In the genomic region with DNA sequence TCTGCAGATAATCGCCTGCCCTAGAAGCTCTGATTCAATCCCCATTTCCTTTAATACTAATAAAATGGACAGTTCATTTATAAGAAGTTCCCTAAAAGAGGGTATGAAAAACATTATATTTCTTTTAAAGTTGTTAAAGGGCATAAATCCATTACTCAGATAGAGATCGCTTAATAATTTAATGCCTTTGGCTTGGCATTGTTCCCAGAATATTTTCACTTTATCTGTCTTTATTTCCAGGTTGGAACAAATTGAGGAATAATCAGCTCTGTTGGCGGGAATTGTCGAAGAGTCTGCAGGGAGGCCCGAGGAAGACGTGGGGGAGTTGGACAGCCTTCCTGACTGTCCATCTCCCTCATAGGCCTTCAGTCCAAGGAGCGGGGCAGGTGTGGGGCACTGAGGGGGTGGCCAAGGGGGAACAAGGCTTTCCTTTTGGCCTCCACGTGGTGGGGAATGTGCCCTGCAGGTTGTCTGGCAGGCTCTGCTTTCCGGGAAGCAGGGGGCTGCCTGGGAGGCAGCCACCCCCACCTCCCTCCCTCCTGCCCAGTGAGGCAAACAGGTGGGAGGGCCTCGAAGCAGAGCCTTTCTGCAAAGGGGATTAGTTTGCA, we compare ENCODE assay signal across 13 cellular contexts.
A peak's percentile ranks its signal among the peaks of the same experiment; 100 is the strongest.
DNase-seq lines count a peak whose midpoint lies in the region; ATAC-seq and TF ChIP-seq lines count a peak whose summit lies in the region.
"Had no signal": no experiment of that assay in that cellular context is flagged by ENCODE, and none has a peak within 500 bp of the region (broad histone marks: within the 10 kb centered on the region; RNA-seq: fewer than 3 reads in every experiment).

No MANE protein-coding gene starts in this region.

- H3K4me2 ChIP-seq in parathyroid adenoma (ENCODE audit: low read length), result no peak overlapping the region
- H3K4me2 ChIP-seq: KMS-11 had no signal

- H3K4me3 ChIP-seq in brain microvascular endothelial cell (ENCODE audit: low read depth, low read length), result no peak overlapping the region
- H3K4me3 ChIP-seq in parathyroid adenoma (ENCODE audit: low read depth, low read length), result no peak overlapping the region
- H3K4me3 ChIP-seq in prostate gland, result no peak overlapping the region
- no peak overlapping the region for H3K4me3 ChIP-seq in stomach
- H3K4me3 ChIP-seq: ascending aorta, suprapubic skin had no signal

- H3K4me1 ChIP-seq in parathyroid adenoma (peaks cover 3% of the 10 kb centered on the region), prostate gland (replicated peaks) (no peaks in the 10 kb centered on the region), stomach (peaks cover 0 to 31% (median 13%) of the 10 kb centered on the region in 4 donors)

- H3K36me3 ChIP-seq in brain microvascular endothelial cell (replicated peaks), result no peaks in the 10 kb centered on the region
- no peaks in the 10 kb centered on the region for H3K36me3 ChIP-seq in parathyroid adenoma (ENCODE audit: control insufficient read depth, insufficient read depth, low read length)
- no peaks in the 10 kb centered on the region for H3K36me3 ChIP-seq in prostate gland
- no peaks in the 10 kb centered on the region for H3K36me3 ChIP-seq in stomach
- H3K36me3 ChIP-seq: ascending aorta, suprapubic skin had no signal

- peak overlapping the region; percentile 25 for H2AFZ ChIP-seq in parathyroid adenoma

- TF ChIP-seq CTCF in brain microvascular endothelial cell (IDR thresholded peaks at IDR 0.05; ENCODE audit: low read depth, low read length, missing control alignments) (peak; percentile 20), parathyroid adenoma (IDR thresholded peaks at IDR 0.05) (no peak), prostate gland (IDR thresholded peaks at IDR 0.05) (no peak), stomach (IDR thresholded peaks at IDR 0.05) (no peak)

- H3K9me3 ChIP-seq in parathyroid adenoma (ENCODE audit: control insufficient read depth, low read length) (no peaks in the 10 kb centered on the region), prostate gland (no peaks in the 10 kb centered on the region), stomach (no peaks in the 10 kb centered on the region)
- H3K9me3 ChIP-seq: ascending aorta, suprapubic skin had no signal

- TF ChIP-seq POLR2A in prostate gland (IDR thresholded peaks at IDR 0.05) (no peak), stomach (IDR thresholded peaks at IDR 0.05) (no peak)

- H3K79me2 ChIP-seq in parathyroid adenoma, result no peaks in the 10 kb centered on the region

- no peak for TF ChIP-seq EP300 in stomach (IDR thresholded peaks at IDR 0.05)

- DNase-seq in SHP77 (lab: John Stamatoyannopoulos, UW) (peak; percentile 21 to 43), SHP77 treated with DMSO at 0.1 percent for 48 hours (lab: John Stamatoyannopoulos, UW) (no peak), HT-29 (ENCODE audit: low spot score) (peak; percentile 36), brain microvascular endothelial cell (no peak), prostate gland (ENCODE audit: low spot score) (no peak), stomach (no peak)
- DNase-seq: activated CD8-positive, alpha-beta memory T cell treated with anti-CD3 and anti-CD28 coated beads for 24 hours; SIG-M5 had no signal

- WGBS in prostate gland, result 29% methylated on average over 10 of the region's 10 CpGs
- 30 to 38% (median 35%) methylated on average over 10 of the region's 10 CpGs for WGBS in stomach, 5 donors

- ATAC-seq in GM19467 (IDR thresholded peaks at IDR 0.05; ENCODE audit: unreplicated experiment), result no peak

- no peak overlapping the region for H3K27ac ChIP-seq in brain microvascular endothelial cell
- no peak overlapping the region for H3K27ac ChIP-seq in parathyroid adenoma
- no peak overlapping the region for H3K27ac ChIP-seq in prostate gland
- no peak overlapping the region for H3K27ac ChIP-seq in stomach
- H3K27ac ChIP-seq: KMS-11 had no signal

- H3K27me3 ChIP-seq in brain microvascular endothelial cell (replicated peaks) (peaks cover 6% of the 10 kb centered on the region), parathyroid adenoma (ENCODE audit: control insufficient read depth, insufficient read depth, low read length) (no peaks in the 10 kb centered on the region), prostate gland (replicated peaks; ENCODE audit: insufficient read depth) (no peaks in the 10 kb centered on the region), stomach (no peaks in the 10 kb centered on the region)
- H3K27me3 ChIP-seq: ascending aorta, suprapubic skin had no signal

- H3K9ac ChIP-seq in parathyroid adenoma, result no peak overlapping the region
- H3K9ac ChIP-seq: KMS-11 had no signal

- intact Hi-C loops in prostate gland (cut with DNase I) (loop anchor here (5.0 kb wide), 1 partner anchor 218 kb away; no protein-coding TSS in a partner anchor), stomach (cut with DNase I; ENCODE audit: low total_unique reads) (no loop called here)

- in situ Hi-C loops in brain microvascular endothelial cell (cut with HindIII; ENCODE audit: low pct_ligation_motif_present, low sequenced_read_pairs), result loop anchor here (25.0 kb wide), 1 partner anchor 208 kb away; no protein-coding TSS in a partner anchor

Comparison
In these comparisons a context has a peak if more than half of its experiments do, and no peak if none do; other contexts are left out.
1. DNase-seq: peak in SHP77 (2 of 2) and HT-29 (single experiment); none in SHP77 treated with DMSO at 0.1 percent for 48 hours (single experiment), brain microvascular endothelial cell (single experiment), prostate gland (single experiment) and stomach (single experiment).